ENCODE assay signal across 9 cellular contexts in genomic region chr1:55378582-55378981, GRCh38.
DNase-seq lines count a peak whose midpoint lies in the region; FAIRE-seq and TF ChIP-seq lines count a peak whose summit lies in the region.
"Had no signal": no experiment of that assay in that cellular context is flagged by ENCODE, and none has a peak within 500 bp of the region (broad histone marks: within the 10 kb centered on the region; RNA-seq: fewer than 3 reads in every experiment).

No MANE protein-coding gene starts in this region.

- H3K4me2 ChIP-seq in BLaER1, result peak overlapping the region; percentile 42
- no peak overlapping the region for H3K4me2 ChIP-seq in smooth muscle cell

- H3K4me1 ChIP-seq in BLaER1, result peaks cover 35% of the 10 kb centered on the region
- H3K4me1 ChIP-seq in smooth muscle cell (ENCODE audit: low read depth), result no peaks in the 10 kb centered on the region
- H3K4me1 ChIP-seq in suprapubic skin, result peaks cover 6% of the 10 kb centered on the region
- H3K4me1 ChIP-seq in vagina, result peaks cover 9% of the 10 kb centered on the region

- peak; percentile 56 for TF ChIP-seq CTCF in smooth muscle cell (IDR thresholded peaks at IDR 0.05; ENCODE audit: borderline replicate concordance, insufficient read depth, poor library complexity, severe bottlenecking)
- peak in 1 of 2 donors; percentile 27 for TF ChIP-seq CTCF in suprapubic skin (IDR thresholded peaks at IDR 0.05)
- no peak for TF ChIP-seq CTCF in vagina (IDR thresholded peaks at IDR 0.05)

- TF ChIP-seq POLR2A in suprapubic skin (IDR thresholded peaks at IDR 0.05) (no peak), vagina (IDR thresholded peaks at IDR 0.05) (no peak)

- no peaks in the 10 kb centered on the region for H3K79me2 ChIP-seq in smooth muscle cell (ENCODE audit: low read depth)

- no peak overlapping the region for H3K9ac ChIP-seq in BLaER1
- H3K9ac ChIP-seq in smooth muscle cell (ENCODE audit: low read depth), result no peak overlapping the region

- intact Hi-C loops in vagina (cut with DNase I), result loop anchor here (2.0 kb wide), 1 partner anchor 1200 kb away; the partner anchor contains the start of gene PLPP3

- H3K27ac ChIP-seq in BLaER1 (no peak overlapping the region), smooth muscle cell (ENCODE audit: low read depth) (no peak overlapping the region), suprapubic skin (no peak overlapping the region), vagina (no peak overlapping the region)

- H4K20me1 ChIP-seq in BLaER1 (no peaks in the 10 kb centered on the region), smooth muscle cell (ENCODE audit: low read depth) (no peaks in the 10 kb centered on the region)

- DNase-seq in GM19240 (ENCODE audit: insufficient read length, low spot score) (peak; percentile 11), RCC 7860 (ENCODE audit: low spot score) (peak; percentile 18), fibroblast of gingiva (ENCODE audit: low read depth) (peak; percentile 45), smooth muscle cell (lab: John Stamatoyannopoulos, UW; ENCODE audit: unreplicated experiment) (no peak), suprapubic skin (ENCODE audit: low spot score in 2 of 2) (no peak), DMS79 (lab: John Stamatoyannopoulos, UW) (no peak), vagina (ENCODE audit: extremely low spot score in 2 of 2) (no peak)

- H3K36me3 ChIP-seq in BLaER1 (no peaks in the 10 kb centered on the region), smooth muscle cell (ENCODE audit: low read depth) (no peaks in the 10 kb centered on the region), suprapubic skin (no peaks in the 10 kb centered on the region), vagina (no peaks in the 10 kb centered on the region)

- 55% methylated on average over 10 of the region's 10 CpGs for WGBS in smooth muscle cell (ENCODE audit: low lambda C conversion rate)
- WGBS in suprapubic skin, result 57% methylated on average over 10 of the region's 10 CpGs

- H3K27me3 ChIP-seq in BLaER1, result no peaks in the 10 kb centered on the region
- no peaks in the 10 kb centered on the region for H3K27me3 ChIP-seq in smooth muscle cell (ENCODE audit: low read depth)
- H3K27me3 ChIP-seq in suprapubic skin, result no peaks in the 10 kb centered on the region
- H3K27me3 ChIP-seq in vagina, result no peaks in the 10 kb centered on the region

- H3K4me3 ChIP-seq in BLaER1 (no peak overlapping the region), smooth muscle cell (no peak overlapping the region), suprapubic skin (no peak overlapping the region), vagina (no peak overlapping the region)

- no peaks in the 10 kb centered on the region for H3F3A ChIP-seq in smooth muscle cell (ENCODE audit: low read depth)

- no peak for TF ChIP-seq EP300 in suprapubic skin (IDR thresholded peaks at IDR 0.05)

- no peaks in the 10 kb centered on the region for H3K9me3 ChIP-seq in BLaER1
- no peaks in the 10 kb centered on the region for H3K9me3 ChIP-seq in smooth muscle cell (replicated peaks; ENCODE audit: low read depth)
- H3K9me3 ChIP-seq in suprapubic skin, result no peaks in the 10 kb centered on the region
- H3K9me3 ChIP-seq in vagina, result no peaks in the 10 kb centered on the region

- FAIRE-seq in RCC 7860 (lab: Jason Lieb, UNC), result no peak
- FAIRE-seq: islet of Langerhans had no signal

- H2AFZ ChIP-seq in smooth muscle cell (ENCODE audit: low read depth), result no peak overlapping the region

Comparison
In these comparisons a context has a peak if more than half of its experiments do, and no peak if none do; other contexts are left out.
1. DNase-seq: peak in GM19240 (single experiment), RCC 7860 (single experiment) and fibroblast of gingiva (single experiment); none in smooth muscle cell (single experiment), suprapubic skin (0 of 2), DMS79 (single experiment) and vagina (0 of 2).